ENCODE assay signal across 15 cellular contexts in genomic region chr2:235850771-235851551, GRCh38.
A peak's percentile ranks its signal among the peaks of the same experiment; 100 is the strongest.
DNase-seq lines count a peak whose midpoint lies in the region; ATAC-seq and TF ChIP-seq lines count a peak whose summit lies in the region.
"Had no signal": no experiment of that assay in that cellular context is flagged by ENCODE, and none has a peak within 500 bp of the region (broad histone marks: within the 10 kb centered on the region; RNA-seq: fewer than 3 reads in every experiment).

No MANE protein-coding gene starts in this region.

- DNase-seq in activated effector memory CD4-positive, alpha-beta T cell treated with anti-CD3 and anti-CD28 coated beads, Interleukin-2, amount 50 U/mL, for 16 hours, result peak; percentile 50
- no peak for DNase-seq in activated effector memory CD4-positive, alpha-beta T cell treated with Interleukin-2 at 50 U/mL for 16 hours
- DNase-seq in astrocyte of the hippocampus (ENCODE audit: low read depth, low spot score) (peak; percentile 16), mesenteric fat pad (ENCODE audit: low spot score) (peak; percentile 71), NCI-H1048 (lab: John Stamatoyannopoulos, UW) (no peak), glutamatergic neuron (no peak), T-helper 2 cell (no peak), T-helper 17 cell (no peak)
- DNase-seq: Caco-2, KG1, NCI-H1092, NCI-H226, NCI-H526 treated with DMSO at 0.1 percent for 48 hours, SJCRH30 had no signal

- H3K27me3 Mint-ChIP-seq in glutamatergic neuron (ENCODE audit: unreplicated experiment) (peaks cover 3% of the 10 kb centered on the region), T-helper 17 cell (peaks cover 17% of the 10 kb centered on the region)

- peaks cover 24% of the 10 kb centered on the region for H3K4me1 Mint-ChIP-seq in glutamatergic neuron (ENCODE audit: low read depth, unreplicated experiment)
- H3K4me1 Mint-ChIP-seq in T-helper 17 cell, result peaks cover 2% of the 10 kb centered on the region

- no peak overlapping the region for H3K27ac Mint-ChIP-seq in glutamatergic neuron (ENCODE audit: unreplicated experiment)
- H3K27ac Mint-ChIP-seq in T-helper 17 cell, result no peak overlapping the region

- H3K4me3 Mint-ChIP-seq in glutamatergic neuron (ENCODE audit: unreplicated experiment), result no peak overlapping the region
- H3K4me3 Mint-ChIP-seq in T-helper 17 cell, result no peak overlapping the region

- no peaks in the 10 kb centered on the region for H3K9me3 ChIP-seq in T-helper 17 cell (ENCODE audit: control insufficient read depth, low read length, poor library complexity, severe bottlenecking)
- H3K9me3 ChIP-seq: Caco-2, HAP-1, SJCRH30 had no signal

- no peak for TF ChIP-seq CTCF in glutamatergic neuron (IDR thresholded peaks at IDR 0.05; ENCODE audit: partially characterized antibody, unreplicated experiment)

- ATAC-seq in T-helper 17 cell, result no peak

- H3K36me3 Mint-ChIP-seq in glutamatergic neuron (ENCODE audit: unreplicated experiment) (no peaks in the 10 kb centered on the region), T-helper 17 cell (ENCODE audit: low read depth) (no peaks in the 10 kb centered on the region)

- peaks cover 5% of the 10 kb centered on the region for H3K9me3 Mint-ChIP-seq in glutamatergic neuron (ENCODE audit: unreplicated experiment)

Comparison
In these comparisons a context has a peak if more than half of its experiments do, and no peak if none do; other contexts are left out.
1. DNase-seq: peak in activated effector memory CD4-positive, alpha-beta T cell treated with anti-CD3 and anti-CD28 coated beads, Interleukin-2, amount 50 U/mL, for 16 hours (single experiment), astrocyte of the hippocampus (single experiment) and mesenteric fat pad (single experiment); none in activated effector memory CD4-positive, alpha-beta T cell treated with Interleukin-2 at 50 U/mL for 16 hours (single experiment), NCI-H1048 (single experiment), glutamatergic neuron (single experiment), T-helper 2 cell (0 of 5) and T-helper 17 cell (0 of 3).